ENCODE assay signal across 11 cellular contexts in the genomic region with DNA sequence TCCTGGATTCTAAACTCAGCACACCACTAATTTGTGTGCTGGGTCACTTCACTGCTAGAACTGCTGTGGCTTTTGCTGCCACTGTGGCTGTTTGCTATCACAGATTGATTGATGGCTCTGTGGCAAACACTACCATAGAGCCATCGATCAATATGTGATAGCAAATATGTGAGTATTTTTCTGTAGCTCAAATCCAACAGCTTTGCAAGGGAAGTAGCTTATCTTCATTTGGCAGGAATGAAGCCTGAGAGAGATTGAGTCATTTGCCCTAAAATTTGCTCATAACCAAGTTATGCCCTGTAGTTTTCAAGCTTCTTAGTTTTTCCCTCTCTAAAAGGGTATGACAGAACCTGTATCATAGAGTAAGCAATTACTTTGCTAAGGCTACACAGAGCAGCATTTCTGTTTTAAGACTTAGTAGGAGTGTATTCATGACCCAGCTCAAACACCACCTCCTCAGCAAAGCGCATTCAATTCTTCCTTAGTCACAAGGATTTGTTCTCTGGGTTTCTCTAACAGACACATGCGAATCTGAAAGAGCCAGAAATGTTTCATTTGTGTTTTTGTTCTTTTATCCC. TPM values are rescaled to one million over a fixed set of nuclear protein-coding genes. Genes with fewer than 3 reads are reported as not detected.
DNase-seq lines count a peak whose midpoint lies in the region; ATAC-seq and TF ChIP-seq lines count a peak whose summit lies in the region.
"Had no signal": no experiment of that assay in that cellular context is flagged by ENCODE, and none has a peak within 500 bp of the region (broad histone marks: within the 10 kb centered on the region; RNA-seq: fewer than 3 reads in every experiment).

No MANE protein-coding gene starts in this region.

- TF ChIP-seq CTCF in HEK293 (tag by site-specific recombination; IDR thresholded peaks at IDR 0.05) (no peak), foreskin fibroblast (IDR thresholded peaks at IDR 0.05; ENCODE audit: low read depth, low read length) (no peak)

- intact Hi-C loops in cardiac septum (cut with DNase I): no loop called here

- H3K36me3 ChIP-seq in HEK293 (ENCODE audit: control insufficient read depth in 2 of 2, insufficient read depth in 1 of 2, low read length in 2 of 2): peaks cover 13 to 17% of the 10 kb centered on the region in 2 experiments

- H3K9me3 ChIP-seq in HEK293 (ENCODE audit: control insufficient read depth, insufficient read depth, low read depth, low read length): no peaks in the 10 kb centered on the region

- DNase-seq in UCSD-AML1 (lab: John Stamatoyannopoulos, UW; ENCODE audit: unreplicated experiment) (peak; percentile 13), foreskin fibroblast (peak; percentile 62 to 83), stromal cell of bone marrow (ENCODE audit: low read depth) (peak; percentile 84), NCI-H1436 (lab: John Stamatoyannopoulos, UW) (no peak), cardiac septum (ENCODE audit: low spot score) (no peak), COLO829 (ENCODE audit: low spot score) (no peak)
- DNase-seq: NCI-H748 treated with DMSO at 0.1 percent for 48 hours, retina, T-helper 9 cell had no signal

- H3K4me3 ChIP-seq in HEK293 (ENCODE audit: low read depth, low read length) (no peak overlapping the region), foreskin fibroblast (ENCODE audit: low read depth in 1 of 2, low read length in 2 of 2) (no peak overlapping the region)

- CTCF ChIA-PET in HEK293 (lab: Yijun Ruan, JAX): interaction anchor here (0.7 to 1.4 kb wide), 2 partner anchors 15 to 1179 kb away, joined by 3 to 6 read pairs; no protein-coding TSS in a partner anchor

- no peak overlapping the region for H3K27ac ChIP-seq in HEK293 (ENCODE audit: extremely low read depth, low read depth, low read length)

- ATAC-seq in HG03432 (IDR thresholded peaks at IDR 0.05; ENCODE audit: unreplicated experiment): no peak

- POLR2A ChIA-PET in HEK293 (lab: Yijun Ruan, JAX): no interaction called here

- no peaks in the 10 kb centered on the region for H3K4me1 ChIP-seq in HEK293 (ENCODE audit: control insufficient read depth, insufficient read depth, low read length)

TF ChIP-seq in HEK293, 187 proteins besides CTCF, POLR2A, EP300 and RAD21:
- TF ChIP-seq, protein P1, sequence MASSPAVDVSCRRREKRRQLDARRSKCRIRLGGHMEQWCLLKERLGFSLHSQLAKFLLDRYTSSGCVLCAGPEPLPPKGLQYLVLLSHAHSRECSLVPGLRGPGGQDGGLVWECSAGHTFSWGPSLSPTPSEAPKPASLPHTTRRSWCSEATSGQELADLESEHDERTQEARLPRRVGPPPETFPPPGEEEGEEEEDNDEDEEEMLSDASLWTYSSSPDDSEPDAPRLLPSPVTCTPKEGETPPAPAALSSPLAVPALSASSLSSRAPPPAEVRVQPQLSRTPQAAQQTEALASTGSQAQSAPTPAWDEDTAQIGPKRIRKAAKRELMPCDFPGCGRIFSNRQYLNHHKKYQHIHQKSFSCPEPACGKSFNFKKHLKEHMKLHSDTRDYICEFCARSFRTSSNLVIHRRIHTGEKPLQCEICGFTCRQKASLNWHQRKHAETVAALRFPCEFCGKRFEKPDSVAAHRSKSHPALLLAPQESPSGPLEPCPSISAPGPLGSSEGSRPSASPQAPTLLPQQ (tag by site-specific recombination; IDR thresholded peaks at IDR 0.05): peak; percentile 94
- TF ChIP-seq ZNF561 (tag by site-specific recombination; IDR thresholded peaks at IDR 0.05; ENCODE audit: borderline replicate concordance): no peak
- peak; percentile 88 for TF ChIP-seq ZFP69B (tag by site-specific recombination; IDR thresholded peaks at IDR 0.05)

RNA-seq across cellular contexts. Expression of a gene that starts 43.1 kb away (rescaled TPM):
- 7.3 TPM for total RNA-seq in cardiac septum

Comparison
In these comparisons a context has a peak if more than half of its experiments do, and no peak if none do; other contexts are left out.
1. DNase-seq: peak in UCSD-AML1 (single experiment), foreskin fibroblast (2 of 2) and stromal cell of bone marrow (single experiment); none in NCI-H1436 (single experiment), cardiac septum (single experiment) and COLO829 (single experiment).